11 cellular contexts compared by ENCODE assay signal in genomic region chr5:95080456-95080855, GRCh38.
A peak's percentile ranks its signal among the peaks of the same experiment; 100 is the strongest.
DNase-seq lines count a peak whose midpoint lies in the region; ATAC-seq and TF ChIP-seq lines count a peak whose summit lies in the region.
"Had no signal": no experiment of that assay in that cellular context is flagged by ENCODE, and none has a peak within 500 bp of the region (broad histone marks: within the 10 kb centered on the region; RNA-seq: fewer than 3 reads in every experiment).

No MANE protein-coding gene starts in this region.

- no peak for ATAC-seq in RWPE2 (ENCODE audit: low read depth)
- ATAC-seq in GM19351 (IDR thresholded peaks at IDR 0.05; ENCODE audit: unreplicated experiment): no peak

- no peak overlapping the region for H2AFZ ChIP-seq in fibroblast of lung (ENCODE audit: low read length)

- peak overlapping the region; percentile 15 for H3K4me2 ChIP-seq in fibroblast of lung (ENCODE audit: extremely low read depth, insufficient read depth, low read length)

- H4K20me1 ChIP-seq in fibroblast of lung (ENCODE audit: control insufficient read depth, extremely low read depth, insufficient read depth, low read length): no peaks in the 10 kb centered on the region

- H3K27ac ChIP-seq in RWPE2 (ENCODE audit: poor library complexity, severe bottlenecking) (peak overlapping the region; percentile 55), fibroblast of lung (ENCODE audit: insufficient read depth, low read length) (no peak overlapping the region)

- H3K9me3 ChIP-seq in RWPE2 (ENCODE audit: severe bottlenecking) (no peaks in the 10 kb centered on the region), fibroblast of lung (ENCODE audit: control insufficient read depth, insufficient read depth, low read depth, low read length) (no peaks in the 10 kb centered on the region), MG63 (no peaks in the 10 kb centered on the region)

- TF ChIP-seq CTCF in RWPE2 (IDR thresholded peaks at IDR 0.05; ENCODE audit: poor library complexity, severe bottlenecking) (no peak), fibroblast of lung (conservative IDR thresholded peaks at IDR 0.05 in 1 of 2, IDR thresholded peaks at IDR 0.05 in 1 of 2; ENCODE audit: low read depth in 1 of 2, low read length in 2 of 2) (no peak), retinal pigment epithelial cell (conservative IDR thresholded peaks at IDR 0.05; ENCODE audit: low read depth, low read length) (no peak)

- no peak overlapping the region for H3K9ac ChIP-seq in fibroblast of lung (ENCODE audit: insufficient read depth, low read length)

- H3K27me3 ChIP-seq in RWPE2 (ENCODE audit: insufficient read depth, poor library complexity, severe bottlenecking) (no peaks in the 10 kb centered on the region), fibroblast of lung (ENCODE audit: control insufficient read depth, insufficient read depth, low read length) (no peaks in the 10 kb centered on the region), MG63 (no peaks in the 10 kb centered on the region), H7 (ENCODE audit: control insufficient read depth, insufficient read depth, low read length) (no peaks in the 10 kb centered on the region)

- H3K36me3 ChIP-seq in RWPE2 (ENCODE audit: low read depth): no peaks in the 10 kb centered on the region
- no peaks in the 10 kb centered on the region for H3K36me3 ChIP-seq in fibroblast of lung (ENCODE audit: control insufficient read depth, insufficient read depth, low read length)
- no peaks in the 10 kb centered on the region for H3K36me3 ChIP-seq in MG63
- no peaks in the 10 kb centered on the region for H3K36me3 ChIP-seq in H7 (replicated peaks; ENCODE audit: control insufficient read depth, insufficient read depth, low read length)

- no peak for DNase-seq in RWPE2 (ENCODE audit: low spot score)
- DNase-seq in fibroblast of lung (ENCODE audit: low read depth in 2 of 2): peak; percentile 1 to 6
- DNase-seq in retinal pigment epithelial cell (ENCODE audit: low read depth): peak; percentile 52
- no peak for DNase-seq in MG63
- no peak for DNase-seq in DMS53 (lab: John Stamatoyannopoulos, UW)
- DNase-seq in H7: no peak
- DNase-seq: activated CD4-positive, alpha-beta T cell treated with anti-CD3 and anti-CD28 coated beads, Interleukin-2, amount 50 U/mL, for 48 hours; amniotic stem cell; NCI-H2227 treated with DMSO at 0.1 percent for 48 hours had no signal

- H3K4me1 ChIP-seq in RWPE2 (ENCODE audit: insufficient read depth, poor library complexity, severe bottlenecking) (peaks cover 24% of the 10 kb centered on the region), fibroblast of lung (ENCODE audit: control insufficient read depth, extremely low read depth, insufficient read depth, low read length) (no peaks in the 10 kb centered on the region)

- H3K4me3 ChIP-seq in GM08714 (ENCODE audit: low read length) (peak overlapping the region; percentile 84; the same call in 1 of the 2 replicates), RWPE2 (ENCODE audit: severe bottlenecking) (no peak overlapping the region), fibroblast of lung (replicated peaks in 1 of 4; ENCODE audit: control extremely low read depth in 1 of 4, insufficient read depth in 1 of 4, low read depth in 3 of 4, low read length in 4 of 4) (peak overlapping the region in 3 of 4 experiments; percentile 10 to 59 (median 47)), retinal pigment epithelial cell (ENCODE audit: low read length) (peak overlapping the region; percentile 75), MG63 (no peak overlapping the region), H7 (ENCODE audit: insufficient read depth, low read depth, low read length) (no peak overlapping the region)

- H3K79me2 ChIP-seq in fibroblast of lung (ENCODE audit: control insufficient read depth, insufficient read depth, low read length): no peaks in the 10 kb centered on the region

Comparison
In these comparisons a context has a peak if more than half of its experiments do, and no peak if none do; other contexts are left out.
1. H3K4me3 ChIP-seq: peak in GM08714 (single experiment), fibroblast of lung (3 of 4) and retinal pigment epithelial cell (single experiment); none in RWPE2 (single experiment), MG63 (single experiment) and H7 (single experiment).
2. DNase-seq: peak in fibroblast of lung (2 of 2) and retinal pigment epithelial cell (single experiment); none in RWPE2 (single experiment), MG63 (single experiment), DMS53 (single experiment) and H7 (single experiment).